Comparison of ENCODE assay signal across 9 cellular contexts in genomic region chr7:114825423-114825951, GRCh38.
DNase-seq lines count a peak whose midpoint lies in the region; ATAC-seq and TF ChIP-seq lines count a peak whose summit lies in the region.
"Had no signal": no experiment of that assay in that cellular context is flagged by ENCODE, and none has a peak within 500 bp of the region (broad histone marks: within the 10 kb centered on the region; RNA-seq: fewer than 3 reads in every experiment).

No MANE protein-coding gene starts in this region.

- 60% methylated on average over 1 of the region's 3 CpGs for WGBS in HUES64
- whole genome bisulfite sequencing in neuronal stem cell (ENCODE audit: extremely low coverage in 2 of 2, insufficient read length in 2 of 2, insufficient replicate concordance in 1 of 2), 2 donors = no CpG with 5 or more reads among the region's 3 CpGs

- no peaks in the 10 kb centered on the region for H3K36me3 ChIP-seq in HUES64 (ENCODE audit: insufficient read depth, low read length)
- no peaks in the 10 kb centered on the region for H3K36me3 ChIP-seq in neuronal stem cell (replicated peaks in 1 of 2; ENCODE audit: control insufficient read depth in 2 of 2, insufficient read depth in 2 of 2, low read length in 2 of 2)

- H2BK15ac ChIP-seq in neuronal stem cell (ENCODE audit: low read length) = no peak overlapping the region

- TF ChIP-seq CTCF in C4-2B (conservative IDR thresholded peaks at IDR 0.05) = peak; percentile 17
- TF ChIP-seq CTCF in dorsolateral prefrontal cortex (IDR thresholded peaks at IDR 0.05 in 54 of 56, conservative IDR thresholded peaks at IDR 0.05 in 2 of 56; ENCODE audit: low read depth in 1 of 56, partially characterized antibody in 56 of 56) = no peak

- H3K27ac Mint-ChIP-seq in activated CD8-positive, alpha-beta memory T cell treated with anti-CD3 and anti-CD28 coated beads, Interleukin-2, amount 10 ng/mL, durations not matched to agents 7 days and 5 days = peak overlapping the region; percentile 21
- H3K27ac Mint-ChIP-seq in effector memory CD8-positive, alpha-beta T cell = no peak overlapping the region

- no peak overlapping the region for H2BK120ac ChIP-seq in neuronal stem cell (ENCODE audit: low read depth, low read length)

- peak overlapping the region; percentile 25 for H2AFZ ChIP-seq in neuronal stem cell (ENCODE audit: low read length)

- H3K27me3 Mint-ChIP-seq in activated CD8-positive, alpha-beta memory T cell treated with anti-CD3 and anti-CD28 coated beads, Interleukin-2, amount 10 ng/mL, durations not matched to agents 7 days and 5 days = no peaks in the 10 kb centered on the region
- H3K27me3 Mint-ChIP-seq in effector memory CD8-positive, alpha-beta T cell = peaks cover under 1 to 5% of the 10 kb centered on the region in 2 donors

- peaks cover 5% of the 10 kb centered on the region for H3K4me1 Mint-ChIP-seq in activated CD8-positive, alpha-beta memory T cell treated with anti-CD3 and anti-CD28 coated beads, Interleukin-2, amount 10 ng/mL, durations not matched to agents 7 days and 5 days
- H3K4me1 Mint-ChIP-seq in effector memory CD8-positive, alpha-beta T cell (ENCODE audit: low read depth in 2 of 2) = peaks cover 0 to 4% of the 10 kb centered on the region in 2 donors

- peaks cover 10% of the 10 kb centered on the region; the same call in 1 of the 2 replicates for H3K9me3 ChIP-seq in HUES64 (ENCODE audit: insufficient read depth, low read depth, low read length)
- peaks cover 0 to 5% of the 10 kb centered on the region in 2 donors for H3K9me3 ChIP-seq in neuronal stem cell (replicated peaks in 1 of 2; ENCODE audit: control insufficient read depth in 2 of 2, insufficient read depth in 1 of 2, low read depth in 1 of 2, low read length in 2 of 2)

- no peak overlapping the region for H3K23ac ChIP-seq in neuronal stem cell (ENCODE audit: low read depth, low read length, poor library complexity)

- peak; percentile 20 for ATAC-seq in activated CD8-positive, alpha-beta memory T cell treated with anti-CD3 and anti-CD28 coated beads, Interleukin-2, amount 10 ng/mL, durations not matched to agents 7 days and 5 days
- ATAC-seq in effector memory CD8-positive, alpha-beta T cell (replicated peaks) = no peak
- ATAC-seq in HG02763 (IDR thresholded peaks at IDR 0.05; ENCODE audit: unreplicated experiment) = no peak

- H3K4ac ChIP-seq in neuronal stem cell (ENCODE audit: low read length) = no peak overlapping the region

- H3K4me1 ChIP-seq in HUES64 (ENCODE audit: insufficient read depth, low read length) (peaks cover 35% of the 10 kb centered on the region), neuronal stem cell (ENCODE audit: control insufficient read depth in 2 of 2, insufficient read depth in 1 of 2, low read depth in 1 of 2, low read length in 2 of 2) (peaks cover 0 to 2% of the 10 kb centered on the region in 2 donors)

- DNase-seq in activated CD8-positive, alpha-beta memory T cell treated with anti-CD3 and anti-CD28 coated beads, Interleukin-2, amount 10 ng/mL, durations not matched to agents 7 days and 5 days = no peak
- DNase-seq in neuronal stem cell (ENCODE audit: low spot score) (no peak), foreskin melanocyte (no peak), dorsolateral prefrontal cortex (no peak)
- no peak for DNase-seq in effector memory CD8-positive, alpha-beta T cell
- DNase-seq: NCI-H1105 had no signal

- H3K27me3 ChIP-seq in HUES64 (ENCODE audit: insufficient read depth, low read length) (no peaks in the 10 kb centered on the region), neuronal stem cell (ENCODE audit: control insufficient read depth in 3 of 3, insufficient read depth in 3 of 3, low read depth in 1 of 3, low read length in 3 of 3) (no peaks in the 10 kb centered on the region), dorsolateral prefrontal cortex (no peaks in the 10 kb centered on the region)

- no peak overlapping the region for H3K14ac ChIP-seq in neuronal stem cell (ENCODE audit: low read length)

- no peak overlapping the region for H4K8ac ChIP-seq in neuronal stem cell (ENCODE audit: low read depth, low read length)

- H3K79me1 ChIP-seq in neuronal stem cell (ENCODE audit: low read depth, low read length) = no peaks in the 10 kb centered on the region

- no peak overlapping the region for H3K9ac ChIP-seq in HUES64 (ENCODE audit: low read depth, low read length)
- H3K9ac ChIP-seq in neuronal stem cell (ENCODE audit: low read depth, low read length, poor library complexity) = no peak overlapping the region

- H4K91ac ChIP-seq in neuronal stem cell (ENCODE audit: low read depth, low read length, poor library complexity) = no peak overlapping the region

- H3K9me3 Mint-ChIP-seq in activated CD8-positive, alpha-beta memory T cell treated with anti-CD3 and anti-CD28 coated beads, Interleukin-2, amount 10 ng/mL, durations not matched to agents 7 days and 5 days (ENCODE audit: low read depth) = peaks cover 7% of the 10 kb centered on the region
- H3K9me3 Mint-ChIP-seq in effector memory CD8-positive, alpha-beta T cell = peaks cover 2 to 7% of the 10 kb centered on the region in 2 donors

- no peak overlapping the region for H3K4me3 Mint-ChIP-seq in activated CD8-positive, alpha-beta memory T cell treated with anti-CD3 and anti-CD28 coated beads, Interleukin-2, amount 10 ng/mL, durations not matched to agents 7 days and 5 days
- no peak overlapping the region for H3K4me3 Mint-ChIP-seq in effector memory CD8-positive, alpha-beta T cell

- no peak overlapping the region for H3K18ac ChIP-seq in neuronal stem cell (ENCODE audit: low read length)

- H3K36me3 Mint-ChIP-seq in activated CD8-positive, alpha-beta memory T cell treated with anti-CD3 and anti-CD28 coated beads, Interleukin-2, amount 10 ng/mL, durations not matched to agents 7 days and 5 days = peaks cover 30% of the 10 kb centered on the region
- no peaks in the 10 kb centered on the region for H3K36me3 Mint-ChIP-seq in effector memory CD8-positive, alpha-beta T cell (ENCODE audit: insufficient read depth)

- H3K4me2 ChIP-seq in neuronal stem cell (ENCODE audit: insufficient read depth, low read length, poor library complexity, severe bottlenecking) = no peak overlapping the region

- intact Hi-C loops in dorsolateral prefrontal cortex (cut with DNase I) = no loop called here

- H2AK5ac ChIP-seq in neuronal stem cell (ENCODE audit: low read depth, low read length) = no peak overlapping the region

- H3K4me3 ChIP-seq in HUES64 (ENCODE audit: low read length) = no peak overlapping the region
- H3K4me3 ChIP-seq in neuronal stem cell (ENCODE audit: low read length in 2 of 2) = no peak overlapping the region
- H3K4me3 ChIP-seq in dorsolateral prefrontal cortex = no peak overlapping the region

- H3K27ac ChIP-seq in C4-2B (no peak overlapping the region), HUES64 (ENCODE audit: low read depth, low read length) (peak overlapping the region; percentile 81; the same call in 1 of the 2 replicates), neuronal stem cell (replicated peaks; ENCODE audit: low read length) (no peak overlapping the region), dorsolateral prefrontal cortex (no peak overlapping the region)

- CTCF ChIA-PET in activated CD8-positive, alpha-beta memory T cell treated with anti-CD3 and anti-CD28 coated beads, Interleukin-2, amount 10 ng/mL, durations not matched to agents 7 days and 5 days (lab: Charles Lee) = no interaction called here

- no peak overlapping the region for H2BK12ac ChIP-seq in neuronal stem cell (ENCODE audit: low read length)

- no peak overlapping the region for H2BK5ac ChIP-seq in neuronal stem cell (ENCODE audit: low read length)
